Comparison of ENCODE assay signal across 16 cellular contexts in the genomic region with DNA sequence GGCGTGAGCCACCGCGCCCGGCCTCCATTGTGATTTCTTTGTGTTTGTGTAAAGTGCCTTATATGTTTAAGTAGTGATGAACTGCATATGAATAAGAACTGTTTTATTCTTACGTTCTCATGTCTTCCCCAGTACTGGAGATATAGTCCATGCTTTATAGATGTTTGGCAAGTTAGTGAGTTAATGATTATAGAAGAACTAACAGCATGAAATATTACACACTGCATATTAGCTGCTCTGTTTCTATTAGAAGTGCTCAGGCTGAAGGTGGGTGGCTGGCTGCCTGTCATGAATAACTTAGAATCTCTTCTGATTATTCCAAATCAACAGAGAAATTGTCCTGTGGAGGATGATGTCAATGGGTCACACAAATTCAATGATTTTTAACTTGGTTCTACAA.
"Had no signal": no experiment of that assay in that cellular context is flagged by ENCODE, and none has a peak within 500 bp of the region (broad histone marks: within the 10 kb centered on the region; RNA-seq: fewer than 3 reads in every experiment).

No MANE protein-coding gene starts in this region.

- DNase-seq: dermis blood vessel endothelial cell; dorsolateral prefrontal cortex; effector CD4-positive, alpha-beta T cell; effector memory CD4-positive, alpha-beta T cell; foreskin keratinocyte; heart left ventricle; hippocampal formation; left cardiac atrium; left lung; left ventricle myocardium superior; lower lobe of right lung; mesenchymal stem cell; mucosa of descending colon had no signal

- H3K27ac ChIP-seq: coronary artery, dorsolateral prefrontal cortex, esophagus muscularis mucosa, foreskin keratinocyte, gastroesophageal sphincter, heart left ventricle, left lung, lower lobe of right lung had no signal
